17 cellular contexts compared by ENCODE assay signal in the genomic region with DNA sequence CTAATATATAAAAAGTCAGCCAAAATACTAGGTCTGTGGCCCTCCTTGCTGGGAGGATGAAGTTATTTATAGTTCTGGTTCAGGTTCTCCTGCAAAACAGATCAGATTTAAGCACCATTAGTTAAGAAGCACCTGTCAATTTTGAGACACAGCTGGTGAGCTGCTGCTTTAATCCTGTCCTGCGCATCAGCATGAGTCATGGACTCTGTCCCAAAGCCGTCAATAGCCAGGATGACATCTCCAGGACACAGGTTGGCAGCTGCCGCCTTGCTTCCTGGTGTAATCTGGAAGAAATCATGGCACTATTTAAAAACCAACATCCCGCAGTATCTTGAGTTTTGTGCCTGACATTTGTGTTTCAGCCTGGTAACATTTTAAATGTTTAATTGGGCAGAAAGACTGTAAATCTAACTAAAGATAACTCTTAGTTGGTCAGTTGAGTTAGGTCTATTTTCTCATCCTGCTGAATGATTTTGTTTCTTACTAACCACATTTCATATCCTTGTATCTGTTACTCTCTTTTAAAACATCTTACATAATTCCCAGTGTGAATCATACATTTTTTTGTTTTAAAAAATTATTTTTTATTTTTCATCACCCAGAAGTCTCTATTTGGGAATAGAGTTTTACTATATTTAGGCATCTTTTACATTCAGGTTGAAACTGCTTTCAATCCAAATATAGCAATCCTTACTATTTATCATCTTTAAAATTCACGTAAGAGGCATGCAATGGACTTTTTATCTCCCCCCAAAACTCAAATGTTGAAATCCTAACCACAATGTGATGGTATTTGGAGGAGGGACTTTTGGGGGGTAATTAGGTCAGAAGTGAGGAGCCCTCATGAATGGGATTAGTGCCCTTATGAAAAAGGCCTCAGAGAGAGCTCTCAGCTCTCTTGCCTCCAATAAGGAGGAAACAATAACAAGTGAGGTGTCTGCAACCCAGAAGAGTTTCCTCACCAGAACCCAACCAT. TPM values are rescaled to one million over a fixed set of nuclear protein-coding genes. Genes with fewer than 3 reads are reported as not detected.
A peak's percentile ranks its signal among the peaks of the same experiment; 100 is the strongest.
DNase-seq lines count a peak whose midpoint lies in the region; ATAC-seq and TF ChIP-seq lines count a peak whose summit lies in the region.
"Had no signal": no experiment of that assay in that cellular context is flagged by ENCODE, and none has a peak within 500 bp of the region (broad histone marks: within the 10 kb centered on the region; RNA-seq: fewer than 3 reads in every experiment).

No MANE protein-coding gene starts in this region.

- no peaks in the 10 kb centered on the region for H3F3A ChIP-seq in PC-3 (ENCODE audit: low read length, unreplicated experiment)

- CTCF ChIA-PET in PC-3 (lab: Charles Lee) = no interaction called here

- H2AFZ ChIP-seq in PC-3 (ENCODE audit: low read length) = no peak overlapping the region
- no peak overlapping the region for H2AFZ ChIP-seq in osteoblast (ENCODE audit: low read length)

- no peaks in the 10 kb centered on the region for H4K20me1 ChIP-seq in PC-3 (ENCODE audit: low read length)
- no peaks in the 10 kb centered on the region for H4K20me1 ChIP-seq in osteoblast (ENCODE audit: insufficient read depth, low read length)

- H3K4me3 ChIP-seq in PC-3 (ENCODE audit: low read length) (no peak overlapping the region), fibroblast of villous mesenchyme (ENCODE audit: low read depth, low read length) (no peak overlapping the region), osteoblast (ENCODE audit: insufficient read depth, low read length) (no peak overlapping the region)
- H3K4me3 ChIP-seq: prostate gland had no signal

- TF ChIP-seq CTCF in PC-3 (conservative IDR thresholded peaks at IDR 0.05; ENCODE audit: low read depth, low read length) (no peak), fibroblast of villous mesenchyme (IDR thresholded peaks at IDR 0.05; ENCODE audit: insufficient read depth, low read depth, low read length) (no peak), osteoblast (IDR thresholded peaks at IDR 0.05; ENCODE audit: extremely low read depth, low read depth, low read length) (no peak)

- no peak overlapping the region for H3K9ac ChIP-seq in PC-3 (ENCODE audit: low read length)

- H3K4me1 ChIP-seq in PC-3 (ENCODE audit: insufficient read depth, low read length) (no peaks in the 10 kb centered on the region), osteoblast (ENCODE audit: insufficient read depth, low read length) (peaks cover 4% of the 10 kb centered on the region)
- H3K4me1 ChIP-seq: prostate gland had no signal

- intact Hi-C loops in PC-3 (cut with micrococcal nuclease) = no loop called here

- H3K79me2 ChIP-seq in PC-3 (ENCODE audit: low read length) = no peaks in the 10 kb centered on the region
- no peaks in the 10 kb centered on the region for H3K79me2 ChIP-seq in osteoblast (ENCODE audit: insufficient read depth, low read length)

- H3K4me2 ChIP-seq in PC-3 (ENCODE audit: low read length) (no peak overlapping the region), osteoblast (ENCODE audit: insufficient read depth, low read length) (no peak overlapping the region)

- no peak overlapping the region for H3K27ac ChIP-seq in PC-3 (ENCODE audit: low read length)
- peak overlapping the region; percentile 9 for H3K27ac ChIP-seq in osteoblast (ENCODE audit: low read depth, low read length)
- H3K27ac ChIP-seq: prostate gland had no signal

- ATAC-seq in PC-3 = peak; percentile 43
- no peak for ATAC-seq in HG03460 (IDR thresholded peaks at IDR 0.05; ENCODE audit: unreplicated experiment)
- ATAC-seq in GM19397 (IDR thresholded peaks at IDR 0.05; ENCODE audit: unreplicated experiment) = no peak
- no peak for ATAC-seq in GM18867 (IDR thresholded peaks at IDR 0.05; ENCODE audit: unreplicated experiment)
- no peak for ATAC-seq in HG03432 (IDR thresholded peaks at IDR 0.05; ENCODE audit: unreplicated experiment)
- ATAC-seq: natural killer cell, SK-N-SH treated with all-trans-retinoic acid at 6 μM for 48 hours had no signal

- no TSS peak for BruUV-seq in PC-3 (replicated peaks; lab: Mats Ljungman, UMichigan)

- H3K9me3 ChIP-seq in PC-3 (ENCODE audit: low read length) (no peaks in the 10 kb centered on the region), osteoblast (ENCODE audit: low read depth, low read length) (peaks cover 10% of the 10 kb centered on the region)
- H3K9me3 ChIP-seq: prostate gland had no signal

- H3K36me3 ChIP-seq in PC-3 (ENCODE audit: low read depth, low read length) (no peaks in the 10 kb centered on the region), osteoblast (ENCODE audit: insufficient read depth, low read length) (no peaks in the 10 kb centered on the region)
- H3K36me3 ChIP-seq: prostate gland had no signal

- POLR2A ChIA-PET in PC-3 (lab: Charles Lee; ENCODE audit: unreplicated experiment) = no interaction called here

- no peaks in the 10 kb centered on the region for H3K9me2 ChIP-seq in PC-3 (replicated peaks; ENCODE audit: low read length)

- peaks cover 30% of the 10 kb centered on the region for H3K27me3 ChIP-seq in PC-3 (ENCODE audit: low read length)
- peaks cover 4% of the 10 kb centered on the region for H3K27me3 ChIP-seq in osteoblast (ENCODE audit: insufficient read depth, low read length)

- DNase-seq in DMS53 (lab: John Stamatoyannopoulos, UW) (peak; percentile 92), PC-3 (peak; percentile 27), fibroblast of villous mesenchyme (ENCODE audit: low read depth) (peak; percentile 20), osteoblast (ENCODE audit: insufficient read length, low spot score, missing footprints) (peak; percentile 62)
- DNase-seq: activated CD4-positive, alpha-beta memory T cell treated with anti-CD3 and anti-CD28 coated beads, Interleukin-2, amount 10 ng/mL, durations not matched to agents 7 days and 5 days; CD8-positive, alpha-beta memory T cell; KBM-7; mammary epithelial cell; natural killer cell; NCI-H1417 treated with DMSO at 0.1 percent for 48 hours; NCI-H446 had no signal

RNA-seq across cellular contexts. Expression of a gene that starts 10.1 kb away (rescaled TPM):
- 0.47 TPM in 1 of 2 replicates, not detected in the other for total RNA-seq in PC-3 (2014; rRNA removed)
- 15.1 and 96.6 TPM in 2 replicates for total RNA-seq in fibroblast of villous mesenchyme
- total RNA-seq in osteoblast = 1.8 and 2.2 TPM in 2 replicates
- total RNA-seq: activated CD4-positive, alpha-beta memory T cell treated with anti-CD3 and anti-CD28 coated beads, Interleukin-2, amount 10 ng/mL, durations not matched to agents 7 days and 5 days; CD8-positive, alpha-beta memory T cell; natural killer cell had no signal

RNA-seq across cellular contexts. Expression of a gene that starts 53.6 kb away (rescaled TPM):
- total RNA-seq in PC-3 (2014; rRNA removed) (0.62 TPM in 1 of 2 replicates, not detected in the other), fibroblast of villous mesenchyme (0.32 and 0.43 TPM in 2 replicates), osteoblast (2.2 and 2.4 TPM in 2 replicates)
- total RNA-seq: activated CD4-positive, alpha-beta memory T cell treated with anti-CD3 and anti-CD28 coated beads, Interleukin-2, amount 10 ng/mL, durations not matched to agents 7 days and 5 days; CD8-positive, alpha-beta memory T cell; natural killer cell had no signal

Comparison
In these comparisons a context has a peak if more than half of its experiments do, and no peak if none do; other contexts are left out.
1. DNase-seq: peak in every context shown above with its lines; median percentile 92 in DMS53; 62 in osteoblast; 27 in PC-3; 20 in fibroblast of villous mesenchyme.